Comparison of ENCODE assay signal across 1 cellular context in the genomic region with DNA sequence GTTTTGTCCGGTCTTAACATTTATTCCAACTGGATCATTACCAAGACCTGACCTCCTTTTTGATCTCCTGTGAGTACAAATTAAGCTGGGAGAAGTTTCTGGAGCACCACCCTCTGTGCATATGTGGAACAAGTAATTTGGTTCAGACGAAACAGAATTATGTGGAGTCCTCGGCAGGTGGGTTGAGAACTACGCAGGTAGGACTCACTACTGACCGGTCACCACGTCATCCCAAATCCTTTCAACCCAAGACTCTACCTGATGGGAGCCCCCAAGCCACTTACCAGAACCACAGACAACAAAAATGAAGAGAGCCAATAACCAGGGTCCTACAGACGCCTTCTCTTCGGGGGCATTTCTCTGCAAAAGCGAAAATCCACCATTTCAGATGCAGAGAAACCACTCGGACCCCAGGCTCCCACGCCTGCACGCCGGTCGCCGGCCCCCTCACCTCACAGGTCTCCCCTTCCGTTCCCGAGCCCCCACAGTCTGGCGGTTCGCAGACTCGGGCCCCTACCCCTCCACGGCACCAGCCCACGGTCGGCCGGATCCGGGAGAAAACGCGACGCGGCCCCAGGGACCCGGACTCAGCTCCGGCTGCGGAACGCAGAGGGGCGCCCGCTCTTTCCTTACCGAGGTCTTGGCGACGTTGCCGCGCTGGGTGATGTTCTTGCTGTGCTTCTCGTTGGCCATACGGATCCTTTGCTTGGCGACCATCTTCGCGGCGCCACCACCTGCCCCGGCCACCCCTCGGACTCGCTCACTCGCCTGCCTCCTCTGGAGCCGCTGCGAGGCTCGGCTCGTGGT.
TF ChIP-seq lines count a peak whose summit lies in the region.

No MANE protein-coding gene starts in this region.

TF ChIP-seq in neural cell, 6 proteins besides CTCF, POLR2A, EP300 and RAD21:
- TF ChIP-seq, protein P1, sequence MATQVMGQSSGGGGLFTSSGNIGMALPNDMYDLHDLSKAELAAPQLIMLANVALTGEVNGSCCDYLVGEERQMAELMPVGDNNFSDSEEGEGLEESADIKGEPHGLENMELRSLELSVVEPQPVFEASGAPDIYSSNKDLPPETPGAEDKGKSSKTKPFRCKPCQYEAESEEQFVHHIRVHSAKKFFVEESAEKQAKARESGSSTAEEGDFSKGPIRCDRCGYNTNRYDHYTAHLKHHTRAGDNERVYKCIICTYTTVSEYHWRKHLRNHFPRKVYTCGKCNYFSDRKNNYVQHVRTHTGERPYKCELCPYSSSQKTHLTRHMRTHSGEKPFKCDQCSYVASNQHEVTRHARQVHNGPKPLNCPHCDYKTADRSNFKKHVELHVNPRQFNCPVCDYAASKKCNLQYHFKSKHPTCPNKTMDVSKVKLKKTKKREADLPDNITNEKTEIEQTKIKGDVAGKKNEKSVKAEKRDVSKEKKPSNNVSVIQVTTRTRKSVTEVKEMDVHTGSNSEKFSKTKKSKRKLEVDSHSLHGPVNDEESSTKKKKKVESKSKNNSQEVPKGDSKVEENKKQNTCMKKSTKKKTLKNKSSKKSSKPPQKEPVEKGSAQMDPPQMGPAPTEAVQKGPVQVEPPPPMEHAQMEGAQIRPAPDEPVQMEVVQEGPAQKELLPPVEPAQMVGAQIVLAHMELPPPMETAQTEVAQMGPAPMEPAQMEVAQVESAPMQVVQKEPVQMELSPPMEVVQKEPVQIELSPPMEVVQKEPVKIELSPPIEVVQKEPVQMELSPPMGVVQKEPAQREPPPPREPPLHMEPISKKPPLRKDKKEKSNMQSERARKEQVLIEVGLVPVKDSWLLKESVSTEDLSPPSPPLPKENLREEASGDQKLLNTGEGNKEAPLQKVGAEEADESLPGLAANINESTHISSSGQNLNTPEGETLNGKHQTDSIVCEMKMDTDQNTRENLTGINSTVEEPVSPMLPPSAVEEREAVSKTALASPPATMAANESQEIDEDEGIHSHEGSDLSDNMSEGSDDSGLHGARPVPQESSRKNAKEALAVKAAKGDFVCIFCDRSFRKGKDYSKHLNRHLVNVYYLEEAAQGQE (IDR thresholded peaks at IDR 0.05; ENCODE audit: borderline replicate concordance), result no peak
- no peak for TF ChIP-seq EZH2 (IDR thresholded peaks at IDR 0.05; ENCODE audit: borderline replicate concordance, insufficient read depth, low read length, poor library complexity, severe bottlenecking)
- no peak for TF ChIP-seq MXI1 (conservative IDR thresholded peaks at IDR 0.05; ENCODE audit: poor library complexity, severe bottlenecking)
- no peak for TF ChIP-seq POLR2AphosphoS5 (IDR thresholded peaks at IDR 0.05)
- no peak for TF ChIP-seq SMC3 (conservative IDR thresholded peaks at IDR 0.05; ENCODE audit: poor library complexity)
- TF ChIP-seq TAF1 (IDR thresholded peaks at IDR 0.05; ENCODE audit: low read depth), result no peak
